Comparison of ENCODE assay signal across 17 cellular contexts in genomic region chr5:58261605-58262004, GRCh38.
DNase-seq lines count a peak whose midpoint lies in the region; ATAC-seq, FAIRE-seq and TF ChIP-seq lines count a peak whose summit lies in the region.
"Had no signal": no experiment of that assay in that cellular context is flagged by ENCODE, and none has a peak within 500 bp of the region (broad histone marks: within the 10 kb centered on the region; RNA-seq: fewer than 3 reads in every experiment).

No MANE protein-coding gene starts in this region.

- no peaks in the 10 kb centered on the region for H3K9me3 ChIP-seq in spleen
- H3K9me3 ChIP-seq: breast epithelium, prostate gland had no signal

- FAIRE-seq in GM19239 (lab: Jason Lieb, UNC), result no peak

- intact Hi-C loops in spleen (cut with DNase I; ENCODE audit: low total_unique reads), result no loop called here

- peak; percentile 52 for DNase-seq in GM04504 (ENCODE audit: low read depth)
- DNase-seq in fibroblast of pulmonary artery (ENCODE audit: low read depth), result peak; percentile 90
- DNase-seq in spleen, result no peak
- DNase-seq in GM19239 (ENCODE audit: insufficient read length, low spot score), result no peak
- DNase-seq in hypothalamus (lab: John Stamatoyannopoulos, UW), result no peak
- DNase-seq in amniotic stem cell (lab: John Stamatoyannopoulos, UW), result no peak
- DNase-seq: activated naive CD4-positive, alpha-beta T cell treated with anti-CD3 and anti-CD28 coated beads, Interleukin-2, amount 10 ng/mL, durations not matched to agents 7 days and 5 days; effector memory CD8-positive, alpha-beta T cell; left colon; MV-4-11; naive B cell; NCI-H82 had no signal

- ATAC-seq in SK-N-SH treated with all-trans-retinoic acid at 6 μM for 48 hours, result peak; percentile 53
- ATAC-seq: activated CD4-positive, CD25-positive, alpha-beta regulatory T cell treated with anti-CD3 and anti-CD28 coated beads, Interleukin-2, amount 50 U/mL, for 24 hours; effector memory CD8-positive, alpha-beta T cell; left colon had no signal

- peaks cover 0 to 6% (median 0%) of the 10 kb centered on the region in 6 donors for H3K4me1 ChIP-seq in spleen
- H3K4me1 ChIP-seq: breast epithelium, prostate gland had no signal

- TF ChIP-seq CTCF in fibroblast of pulmonary artery (IDR thresholded peaks at IDR 0.05; ENCODE audit: low read length, missing control alignments) (no peak), spleen (IDR thresholded peaks at IDR 0.05 in 8 of 11, conservative IDR thresholded peaks at IDR 0.05 in 3 of 11) (no peak)

- TF ChIP-seq POLR2A in spleen (IDR thresholded peaks at IDR 0.05), result no peak

- H3K36me3 ChIP-seq in spleen, result no peaks in the 10 kb centered on the region
- H3K36me3 ChIP-seq: breast epithelium, prostate gland had no signal

- H3K27ac ChIP-seq in spleen, result peak overlapping the region in 7 of 8 donors; percentile 22 to 37 (median 31)
- H3K27ac ChIP-seq: breast epithelium, prostate gland, RWPE1 had no signal

- H3K4me3 ChIP-seq in fibroblast of pulmonary artery (replicated peaks; ENCODE audit: low read depth, low read length), result no peak overlapping the region
- no peak overlapping the region for H3K4me3 ChIP-seq in spleen
- H3K4me3 ChIP-seq: breast epithelium, prostate gland had no signal

- no peaks in the 10 kb centered on the region for H3K27me3 ChIP-seq in spleen (replicated peaks in 1 of 7)
- H3K27me3 ChIP-seq: breast epithelium had no signal

- 43 to 81% (median 68%) methylated on average over 4 of the region's 4 CpGs for WGBS in spleen, 5 donors

TF ChIP-seq in SK-N-SH treated with all-trans-retinoic acid at 6 μM for 48 hours, 23 proteins besides CTCF, POLR2A, EP300 and RAD21:
- TF ChIP-seq GLIS3 (CRISPR knock-in tag; IDR thresholded peaks at IDR 0.05) (no peak), TOX (CRISPR knock-in tag; IDR thresholded peaks at IDR 0.05; ENCODE audit: borderline replicate concordance) (no peak), ZFP30 (CRISPR knock-in tag; IDR thresholded peaks at IDR 0.05) (no peak), OSR1 (CRISPR knock-in tag; IDR thresholded peaks at IDR 0.05) (no peak), ARNTL (CRISPR knock-in tag; IDR thresholded peaks at IDR 0.05; ENCODE audit: borderline replicate concordance, low read depth) (no peak), ZNF70 (CRISPR knock-in tag; IDR thresholded peaks at IDR 0.05) (no peak), BACH2 (CRISPR knock-in tag; IDR thresholded peaks at IDR 0.05; ENCODE audit: borderline replicate concordance) (no peak), CSRNP3 (CRISPR knock-in tag; IDR thresholded peaks at IDR 0.05) (no peak), ZC3H10 (CRISPR knock-in tag; IDR thresholded peaks at IDR 0.05) (no peak), SNAI2 (CRISPR knock-in tag; IDR thresholded peaks at IDR 0.05) (no peak), CSDC2 (CRISPR knock-in tag; IDR thresholded peaks at IDR 0.05) (no peak), ZNF565 (CRISPR knock-in tag; conservative IDR thresholded peaks at IDR 0.05; ENCODE audit: low read depth) (no peak), ZFP3 (CRISPR knock-in tag; IDR thresholded peaks at IDR 0.05) (no peak)
- TF ChIP-seq, protein P1, sequence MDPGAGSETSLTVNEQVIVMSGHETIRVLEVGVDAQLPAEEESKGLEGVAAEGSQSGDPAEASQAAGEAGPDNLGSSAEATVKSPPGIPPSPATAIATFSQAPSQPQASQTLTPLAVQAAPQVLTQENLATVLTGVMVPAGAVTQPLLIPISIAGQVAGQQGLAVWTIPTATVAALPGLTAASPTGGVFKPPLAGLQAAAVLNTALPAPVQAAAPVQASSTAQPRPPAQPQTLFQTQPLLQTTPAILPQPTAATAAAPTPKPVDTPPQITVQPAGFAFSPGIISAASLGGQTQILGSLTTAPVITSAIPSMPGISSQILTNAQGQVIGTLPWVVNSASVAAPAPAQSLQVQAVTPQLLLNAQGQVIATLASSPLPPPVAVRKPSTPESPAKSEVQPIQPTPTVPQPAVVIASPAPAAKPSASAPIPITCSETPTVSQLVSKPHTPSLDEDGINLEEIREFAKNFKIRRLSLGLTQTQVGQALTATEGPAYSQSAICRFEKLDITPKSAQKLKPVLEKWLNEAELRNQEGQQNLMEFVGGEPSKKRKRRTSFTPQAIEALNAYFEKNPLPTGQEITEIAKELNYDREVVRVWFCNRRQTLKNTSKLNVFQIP (CRISPR knock-in tag; IDR thresholded peaks at IDR 0.05; ENCODE audit: borderline replicate concordance, low read depth), result no peak
- TF ChIP-seq, protein P2, sequence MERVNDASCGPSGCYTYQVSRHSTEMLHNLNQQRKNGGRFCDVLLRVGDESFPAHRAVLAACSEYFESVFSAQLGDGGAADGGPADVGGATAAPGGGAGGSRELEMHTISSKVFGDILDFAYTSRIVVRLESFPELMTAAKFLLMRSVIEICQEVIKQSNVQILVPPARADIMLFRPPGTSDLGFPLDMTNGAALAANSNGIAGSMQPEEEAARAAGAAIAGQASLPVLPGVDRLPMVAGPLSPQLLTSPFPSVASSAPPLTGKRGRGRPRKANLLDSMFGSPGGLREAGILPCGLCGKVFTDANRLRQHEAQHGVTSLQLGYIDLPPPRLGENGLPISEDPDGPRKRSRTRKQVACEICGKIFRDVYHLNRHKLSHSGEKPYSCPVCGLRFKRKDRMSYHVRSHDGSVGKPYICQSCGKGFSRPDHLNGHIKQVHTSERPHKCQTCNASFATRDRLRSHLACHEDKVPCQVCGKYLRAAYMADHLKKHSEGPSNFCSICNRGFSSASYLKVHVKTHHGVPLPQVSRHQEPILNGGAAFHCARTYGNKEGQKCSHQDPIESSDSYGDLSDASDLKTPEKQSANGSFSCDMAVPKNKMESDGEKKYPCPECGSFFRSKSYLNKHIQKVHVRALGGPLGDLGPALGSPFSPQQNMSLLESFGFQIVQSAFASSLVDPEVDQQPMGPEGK (CRISPR knock-in tag; IDR thresholded peaks at IDR 0.05; ENCODE audit: borderline replicate concordance), result no peak

Comparison
In these comparisons a context has a peak if more than half of its experiments do, and no peak if none do; other contexts are left out.
1. DNase-seq: peak in GM04504 (single experiment) and fibroblast of pulmonary artery (single experiment); none in spleen (single experiment), GM19239 (single experiment), hypothalamus (0 of 51) and amniotic stem cell (single experiment).